Comparison of ENCODE assay signal across 8 cellular contexts in genomic region chr1:225428879-225429455, GRCh38. TPM values are rescaled to one million over a fixed set of nuclear protein-coding genes. Genes with fewer than 3 reads are reported as not detected.
A peak's percentile ranks its signal among the peaks of the same experiment; 100 is the strongest.
DNase-seq lines count a peak whose midpoint lies in the region; ATAC-seq and TF ChIP-seq lines count a peak whose summit lies in the region.

No MANE protein-coding gene starts in this region.

- no peak for TF ChIP-seq POLR2A in erythroblast (IDR thresholded peaks at IDR 0.05; ENCODE audit: low read length)
- TF ChIP-seq POLR2A in sigmoid colon (IDR thresholded peaks at IDR 0.05) = no peak

- ATAC-seq in Right ventricle myocardium superior (ENCODE audit: poor library complexity) = no peak

- DNase-seq in right atrium auricular region (ENCODE audit: low spot score) (no peak), Right ventricle myocardium superior (no peak), SIG-M5 (lab: John Stamatoyannopoulos, UW) (peak; percentile 71), erythroblast (lab: John Stamatoyannopoulos, UW) (peak; percentile 49 to 68), sigmoid colon (no peak), NCI-H1048 (lab: John Stamatoyannopoulos, UW) (no peak)
- no peak for DNase-seq in stimulated activated naive CD4-positive, alpha-beta T cell treated with Interleukin-2 at 50 U/mL for 16 hours (lab: John Stamatoyannopoulos, UW)
- no peak for DNase-seq in stimulated activated naive CD4-positive, alpha-beta T cell (lab: John Stamatoyannopoulos, UW)

- no peaks in the 10 kb centered on the region for H3K9me3 ChIP-seq in right atrium auricular region
- H3K9me3 ChIP-seq in sigmoid colon = no peaks in the 10 kb centered on the region

- peaks cover 0 to 40% of the 10 kb centered on the region in 2 donors for H3K4me1 ChIP-seq in right atrium auricular region
- H3K4me1 ChIP-seq in sigmoid colon = peaks cover 0 to 40% (median 25%) of the 10 kb centered on the region in 4 donors

- WGBS in sigmoid colon, 2 donors = 12 to 15% methylated on average over 7 of the region's 7 CpGs

- TF ChIP-seq EP300 in sigmoid colon (IDR thresholded peaks at IDR 0.05) = no peak

- TF ChIP-seq CTCF in right atrium auricular region (IDR thresholded peaks at IDR 0.05) (no peak), sigmoid colon (IDR thresholded peaks at IDR 0.05) (no peak)

- H3K27ac ChIP-seq in right atrium auricular region (peak overlapping the region; percentile 90 to 93), sigmoid colon (peak overlapping the region; percentile 95 to 100 (median 98))

- no peaks in the 10 kb centered on the region for H3K36me3 ChIP-seq in right atrium auricular region
- no peaks in the 10 kb centered on the region for H3K36me3 ChIP-seq in sigmoid colon

- H3K4me3 ChIP-seq in right atrium auricular region = peak overlapping the region; percentile 86 to 98
- peak overlapping the region; percentile 66 to 100 (median 92) for H3K4me3 ChIP-seq in sigmoid colon

- intact Hi-C loops in Right ventricle myocardium superior (cut with DNase I) (no loop called here), sigmoid colon (cut with DNase I) (loop anchor here (5.0 to 10.0 kb wide), 3 partner anchors 493 to 636 kb away; partner anchors contain the start of genes H3-3A, PYCR2 and SDE2)

- H3K27me3 ChIP-seq in right atrium auricular region = no peaks in the 10 kb centered on the region
- no peaks in the 10 kb centered on the region for H3K27me3 ChIP-seq in sigmoid colon

RNA-seq across cellular contexts. Expression of gene LBR, which starts 1.1 kb away (rescaled TPM):
- total RNA-seq in right atrium auricular region (10 to 100 TPM; 10.5 to 15.3 TPM), Right ventricle myocardium superior (11.7 TPM), sigmoid colon (100 to 1,000 TPM; 134 to 195 (median 169) TPM)
- 10 to 100 TPM in 1 of 3 donors, 1 to 10 TPM in 2; 5.4 to 62.2 (median 6.9) TPM for polyA plus RNA-seq in sigmoid colon

Comparison
In these comparisons a context has a peak if more than half of its experiments do, and no peak if none do; other contexts are left out.
1. DNase-seq: peak in SIG-M5 (single experiment) and erythroblast (2 of 2); none in right atrium auricular region (single experiment), Right ventricle myocardium superior (single experiment), sigmoid colon (single experiment), NCI-H1048 (single experiment), stimulated activated naive CD4-positive, alpha-beta T cell treated with Interleukin-2 at 50 U/mL for 16 hours (single experiment) and stimulated activated naive CD4-positive, alpha-beta T cell (0 of 6).
2. RNA of gene LBR, which starts 1.1 kb away (total RNA-seq): 134 to 195 TPM in sigmoid colon; 10.5 to 15.3 TPM in right atrium auricular region and 11.7 TPM in Right ventricle myocardium superior (single experiment); every median in the first group is over 4 times any median in the second.